ENCODE assay signal across 1 cellular context in genomic region chr1:182601416-182601786, GRCh38.
TF ChIP-seq lines count a peak whose summit lies in the region.

No MANE protein-coding gene starts in this region.

TF ChIP-seq in H1, 55 proteins besides CTCF, POLR2A, EP300 and RAD21:
- TF ChIP-seq MAX (IDR thresholded peaks at IDR 0.05) (peak; percentile 85), BACH1 (IDR thresholded peaks at IDR 0.05; ENCODE audit: low read length) (no peak), JUN (IDR thresholded peaks at IDR 0.05; ENCODE audit: low read depth, low read length) (no peak)
